Comparison of ENCODE assay signal across 8 cellular contexts in genomic region chr2:237421542-237422047, GRCh38. TPM values are rescaled to one million over a fixed set of nuclear protein-coding genes. Genes with fewer than 3 reads are reported as not detected.
A peak's percentile ranks its signal among the peaks of the same experiment; 100 is the strongest.
DNase-seq lines count a peak whose midpoint lies in the region; ATAC-seq and TF ChIP-seq lines count a peak whose summit lies in the region.

No MANE protein-coding gene starts in this region.

- no peaks in the 10 kb centered on the region for H3K4me1 ChIP-seq in Panc1 (ENCODE audit: control insufficient read depth, insufficient read depth, low read length)

- H3K27ac ChIP-seq in Panc1 (ENCODE audit: low read length) = peak overlapping the region; percentile 60; the same call in 1 of the 2 replicates

- H3K9me3 Mint-ChIP-seq in nephron progenitor cell = peaks cover 14% of the 10 kb centered on the region

- DNase-seq in COR-L47 (lab: John Stamatoyannopoulos, UW) (peak; percentile 22), HS-5 (ENCODE audit: low read depth) (peak; percentile 64), Panc1 (ENCODE audit: low read depth, low spot score) (no peak), activated T-helper 1 cell treated with Interleukin-2 at 50 U/mL for 16 hours (ENCODE audit: low read depth) (peak; percentile 69), fibroblast of the conjunctiva (ENCODE audit: low read depth) (peak; percentile 78), nephron progenitor cell (peak; percentile 82)
- peak; percentile 90 for DNase-seq in stimulated activated naive CD8-positive, alpha-beta T cell treated with anti-CD3 and anti-CD28 coated beads, Interleukin-15, Interleukin-2, amounts not matched to agents 100 U/mL and 50 U/mL, for 24 hours

- in situ Hi-C loops in Panc1 (cut with HindIII; ENCODE audit: low pct_unique_long_range_greater_than_20kb, low sequenced_read_pairs) = no loop called here

- POLR2A ChIA-PET in Panc1 (lab: Charles Lee) = interaction anchor here (0.7 kb wide), 1 partner anchor 15 kb away, joined by 6 read pairs; no protein-coding TSS in a partner anchor

- ATAC-seq in Panc1 (peak; percentile 85), GM18907 (IDR thresholded peaks at IDR 0.05; ENCODE audit: unreplicated experiment) (no peak)
- ATAC-seq in stimulated activated naive CD8-positive, alpha-beta T cell treated with anti-CD3 and anti-CD28 coated beads, Interleukin-15, Interleukin-2, amounts not matched to agents 100 U/mL and 50 U/mL, for 24 hours = peak; percentile 89

- H3K36me3 ChIP-seq in Panc1 (ENCODE audit: control insufficient read depth, insufficient read depth, low read length) = no peaks in the 10 kb centered on the region

- no peaks in the 10 kb centered on the region for H3K9me3 ChIP-seq in Panc1 (ENCODE audit: control insufficient read depth, insufficient read depth, low read depth, low read length)

- H3K4me1 Mint-ChIP-seq in nephron progenitor cell = peaks cover 63% of the 10 kb centered on the region

- peaks cover 17% of the 10 kb centered on the region for H3K27me3 Mint-ChIP-seq in nephron progenitor cell (ENCODE audit: low read depth, poor library complexity)

- peak overlapping the region; percentile 49 for H3K4me3 Mint-ChIP-seq in nephron progenitor cell

- no TSS peak for BruUV-seq in Panc1 (replicated peaks; lab: Mats Ljungman, UMichigan)

- intact Hi-C loops in Panc1 (cut with micrococcal nuclease; ENCODE audit: unreplicated experiment) = no loop called here

- TF ChIP-seq CTCF in Panc1 (IDR thresholded peaks at IDR 0.05) (peak; percentile 82), nephron progenitor cell (IDR thresholded peaks at IDR 0.05) (peak; percentile 75)

- H3K4me3 ChIP-seq in Panc1 (ENCODE audit: low read depth in 2 of 2, low read length in 2 of 2) = no peak overlapping the region

- no peaks in the 10 kb centered on the region for H3K36me3 Mint-ChIP-seq in nephron progenitor cell (ENCODE audit: low read depth)

- H3K27ac Mint-ChIP-seq in nephron progenitor cell = peak overlapping the region; percentile 66

- CTCF ChIA-PET in Panc1 (lab: Charles Lee) = interaction anchor here (0.7 to 1.7 kb wide), 5 partner anchors 11 to 150 kb away, joined by 3 to 10 read pairs (median 5); no protein-coding TSS in a partner anchor

- no peaks in the 10 kb centered on the region for H3K27me3 ChIP-seq in Panc1 (ENCODE audit: control insufficient read depth, insufficient read depth, low read length)

RNA-seq across cellular contexts. Expression of gene COL6A3, which starts 7.6 kb away (rescaled TPM):
- 0.69 TPM for total RNA-seq in Panc1 (2021; ENCODE audit: unreplicated experiment)
- polyA plus RNA-seq in Panc1 (2012; ENCODE audit: insufficient read length) = 0.31 TPM
